In the genomic region with DNA sequence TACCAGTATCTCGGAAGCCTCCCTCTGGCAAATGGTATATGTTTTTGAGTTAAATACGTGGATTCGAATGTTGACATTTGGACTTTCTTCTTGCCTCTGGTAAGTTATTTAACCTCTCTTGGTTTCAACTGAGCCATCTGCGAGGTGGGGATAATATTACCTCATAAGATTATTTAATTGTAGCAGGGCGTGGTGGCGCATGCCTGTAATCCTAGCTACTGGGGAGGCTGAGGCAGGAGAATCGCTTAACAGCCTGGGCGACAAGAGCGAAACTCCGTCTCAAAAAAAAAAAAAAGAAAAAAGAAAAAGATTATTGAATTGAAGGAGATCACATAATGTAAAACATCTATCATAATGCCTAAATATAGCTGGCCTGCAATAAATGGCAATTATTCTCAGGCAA, we compare ENCODE assay signal across 8 cellular contexts. TPM values are rescaled to one million over a fixed set of nuclear protein-coding genes. Genes with fewer than 3 reads are reported as not detected.
DNase-seq lines count a peak whose midpoint lies in the region; ATAC-seq and TF ChIP-seq lines count a peak whose summit lies in the region.

No MANE protein-coding gene starts in this region.

- TF ChIP-seq EP300 in neural cell (conservative IDR thresholded peaks at IDR 0.05; ENCODE audit: poor library complexity, severe bottlenecking), result no peak

- H2AFZ ChIP-seq in Loucy (ENCODE audit: low read length) (peak overlapping the region; percentile 78), neural cell (ENCODE audit: low read depth, low read length) (peak overlapping the region; percentile 22)

- no peak for TF ChIP-seq RAD21 in neural cell (conservative IDR thresholded peaks at IDR 0.05)

- H3K79me2 ChIP-seq in Loucy (ENCODE audit: insufficient read depth, low read length), result peaks cover 42% of the 10 kb centered on the region
- H3K79me2 ChIP-seq in neural cell (replicated peaks; ENCODE audit: insufficient read depth, low read length), result peaks cover 2% of the 10 kb centered on the region

- H3K4me3 ChIP-seq in Loucy (ENCODE audit: low read length, poor library complexity, severe bottlenecking) (peak overlapping the region; percentile 87), dorsolateral prefrontal cortex (peak overlapping the region; percentile 67 to 100 (median 96)), neural cell (ENCODE audit: low read length) (peak overlapping the region; percentile 97)

- H3K9me3 ChIP-seq in Loucy (ENCODE audit: insufficient read depth, low read depth, low read length), result no peaks in the 10 kb centered on the region
- no peaks in the 10 kb centered on the region for H3K9me3 ChIP-seq in neural cell (ENCODE audit: low read length)

- H3K27ac ChIP-seq in C4-2B (peak overlapping the region; percentile 94), dorsolateral prefrontal cortex (peak overlapping the region in 57 of 59 donors; percentile 40 to 97 (median 90)), neural cell (ENCODE audit: low read length) (peak overlapping the region; percentile 76)

- H3K4me2 ChIP-seq in Loucy (ENCODE audit: low read depth, low read length, poor library complexity, severe bottlenecking) (peak overlapping the region; percentile 85), neural cell (ENCODE audit: low read length) (peak overlapping the region; percentile 30)

- intact Hi-C loops in dorsolateral prefrontal cortex (cut with DNase I), result loop anchor here in 1 of 2 donors (1.0 to 2.0 kb wide), 2 partner anchors 17 to 29 kb away; a partner anchor contains a TSS

- H3F3A ChIP-seq in Loucy (ENCODE audit: low read depth) (peaks cover 3% of the 10 kb centered on the region; the same call in 1 of the 2 replicates), neural cell (ENCODE audit: insufficient read depth, low read length, poor library complexity, severe bottlenecking) (peaks cover 3% of the 10 kb centered on the region)

- H3K36me3 ChIP-seq in Loucy (ENCODE audit: insufficient read depth, low read length) (no peaks in the 10 kb centered on the region), neural cell (ENCODE audit: insufficient read depth, low read length) (no peaks in the 10 kb centered on the region)

- DNase-seq in dorsolateral prefrontal cortex (no peak), AML-193 (lab: John Stamatoyannopoulos, UW) (no peak)
- no peak for DNase-seq in effector CD8-positive, alpha-beta T cell (lab: John Stamatoyannopoulos, UW)

- ATAC-seq in GM21447 (IDR thresholded peaks at IDR 0.05; ENCODE audit: unreplicated experiment) (no peak), HG03108 (IDR thresholded peaks at IDR 0.05; ENCODE audit: unreplicated experiment) (no peak)

- peaks cover 9% of the 10 kb centered on the region for H4K20me1 ChIP-seq in Loucy (ENCODE audit: insufficient read depth, low read length, poor library complexity, severe bottlenecking)
- no peaks in the 10 kb centered on the region for H4K20me1 ChIP-seq in neural cell (ENCODE audit: insufficient read depth)

- peak overlapping the region; percentile 75 for H3K9ac ChIP-seq in Loucy (ENCODE audit: low read depth, low read length, poor library complexity, severe bottlenecking)
- peak overlapping the region; percentile 74 for H3K9ac ChIP-seq in neural cell (ENCODE audit: low read length)

- peaks cover 25% of the 10 kb centered on the region for H3K4me1 ChIP-seq in Loucy (ENCODE audit: insufficient read depth, low read length, poor library complexity, severe bottlenecking)

- H3K27me3 ChIP-seq in Loucy (ENCODE audit: insufficient read depth, low read length, poor library complexity, severe bottlenecking), result no peaks in the 10 kb centered on the region
- no peaks in the 10 kb centered on the region for H3K27me3 ChIP-seq in dorsolateral prefrontal cortex
- no peaks in the 10 kb centered on the region for H3K27me3 ChIP-seq in neural cell (ENCODE audit: insufficient read depth, low read depth, low read length)

- TF ChIP-seq CTCF in C4-2B (conservative IDR thresholded peaks at IDR 0.05) (no peak), Loucy (conservative IDR thresholded peaks at IDR 0.05; ENCODE audit: low read length) (no peak), dorsolateral prefrontal cortex (IDR thresholded peaks at IDR 0.05 in 54 of 56, conservative IDR thresholded peaks at IDR 0.05 in 2 of 56; ENCODE audit: low read depth in 1 of 56, partially characterized antibody in 56 of 56) (no peak), neural cell (IDR thresholded peaks at IDR 0.05; ENCODE audit: poor library complexity, severe bottlenecking) (no peak)

- H3K9me2 ChIP-seq in Loucy (replicated peaks; ENCODE audit: low read depth, low read length) (no peaks in the 10 kb centered on the region), neural cell (ENCODE audit: insufficient read depth, low read length) (no peaks in the 10 kb centered on the region)

TF ChIP-seq in neural cell, 6 proteins besides CTCF, POLR2A, EP300 and RAD21:
- TF ChIP-seq, protein P1, sequence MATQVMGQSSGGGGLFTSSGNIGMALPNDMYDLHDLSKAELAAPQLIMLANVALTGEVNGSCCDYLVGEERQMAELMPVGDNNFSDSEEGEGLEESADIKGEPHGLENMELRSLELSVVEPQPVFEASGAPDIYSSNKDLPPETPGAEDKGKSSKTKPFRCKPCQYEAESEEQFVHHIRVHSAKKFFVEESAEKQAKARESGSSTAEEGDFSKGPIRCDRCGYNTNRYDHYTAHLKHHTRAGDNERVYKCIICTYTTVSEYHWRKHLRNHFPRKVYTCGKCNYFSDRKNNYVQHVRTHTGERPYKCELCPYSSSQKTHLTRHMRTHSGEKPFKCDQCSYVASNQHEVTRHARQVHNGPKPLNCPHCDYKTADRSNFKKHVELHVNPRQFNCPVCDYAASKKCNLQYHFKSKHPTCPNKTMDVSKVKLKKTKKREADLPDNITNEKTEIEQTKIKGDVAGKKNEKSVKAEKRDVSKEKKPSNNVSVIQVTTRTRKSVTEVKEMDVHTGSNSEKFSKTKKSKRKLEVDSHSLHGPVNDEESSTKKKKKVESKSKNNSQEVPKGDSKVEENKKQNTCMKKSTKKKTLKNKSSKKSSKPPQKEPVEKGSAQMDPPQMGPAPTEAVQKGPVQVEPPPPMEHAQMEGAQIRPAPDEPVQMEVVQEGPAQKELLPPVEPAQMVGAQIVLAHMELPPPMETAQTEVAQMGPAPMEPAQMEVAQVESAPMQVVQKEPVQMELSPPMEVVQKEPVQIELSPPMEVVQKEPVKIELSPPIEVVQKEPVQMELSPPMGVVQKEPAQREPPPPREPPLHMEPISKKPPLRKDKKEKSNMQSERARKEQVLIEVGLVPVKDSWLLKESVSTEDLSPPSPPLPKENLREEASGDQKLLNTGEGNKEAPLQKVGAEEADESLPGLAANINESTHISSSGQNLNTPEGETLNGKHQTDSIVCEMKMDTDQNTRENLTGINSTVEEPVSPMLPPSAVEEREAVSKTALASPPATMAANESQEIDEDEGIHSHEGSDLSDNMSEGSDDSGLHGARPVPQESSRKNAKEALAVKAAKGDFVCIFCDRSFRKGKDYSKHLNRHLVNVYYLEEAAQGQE (IDR thresholded peaks at IDR 0.05; ENCODE audit: borderline replicate concordance), result no peak
- TF ChIP-seq TAF1 (IDR thresholded peaks at IDR 0.05; ENCODE audit: low read depth), result no peak
- TF ChIP-seq SMC3 (conservative IDR thresholded peaks at IDR 0.05; ENCODE audit: poor library complexity), result no peak
- no peak for TF ChIP-seq MXI1 (conservative IDR thresholded peaks at IDR 0.05; ENCODE audit: poor library complexity, severe bottlenecking)
- no peak for TF ChIP-seq EZH2 (IDR thresholded peaks at IDR 0.05; ENCODE audit: borderline replicate concordance, insufficient read depth, low read length, poor library complexity, severe bottlenecking)
- TF ChIP-seq POLR2AphosphoS5 (IDR thresholded peaks at IDR 0.05), result no peak

RNA-seq across cellular contexts. Expression of a gene that starts 0.4 kb away (rescaled TPM):
- total RNA-seq in dorsolateral prefrontal cortex, result 1 to 10 TPM; 3.0 to 7.1 (median 4.9) TPM
- polyA plus RNA-seq in neural cell, result 7.2 and 9.2 TPM in 2 replicates
- polyA minus RNA-seq in neural cell, result 11.2 and 12.3 TPM in 2 replicates

RNA-seq across cellular contexts. Expression of a gene that starts 16.4 kb away (rescaled TPM):
- 10 to 100 TPM in 10 of 120 experiments, 1 to 10 TPM in 110; 4.2 to 13.9 (median 7.3) TPM for total RNA-seq in dorsolateral prefrontal cortex
- polyA plus RNA-seq in neural cell, result 20.4 and 31.3 TPM in 2 replicates
- polyA minus RNA-seq in neural cell, result 17.0 and 21.9 TPM in 2 replicates

RNA-seq across cellular contexts. Expression of a gene that starts 28.9 kb away (rescaled TPM):
- 100 to 1,000 TPM; 194 to 564 (median 384) TPM for total RNA-seq in dorsolateral prefrontal cortex
- 542 and 917 TPM in 2 replicates for polyA plus RNA-seq in neural cell
- 71.3 and 137 TPM in 2 replicates for polyA minus RNA-seq in neural cell

RNA-seq across cellular contexts. Expression of a gene that starts 29.0 kb away (rescaled TPM):
- total RNA-seq in dorsolateral prefrontal cortex, result 10 to 100 TPM; 13.8 to 28.8 (median 19.8) TPM
- 15.3 and 15.8 TPM in 2 replicates for polyA plus RNA-seq in neural cell
- 47.0 and 52.8 TPM in 2 replicates for polyA minus RNA-seq in neural cell
